ENCODE assay signal across 8 cellular contexts in genomic region chr7:140876519-140877248, GRCh38. TPM values are rescaled to one million over a fixed set of nuclear protein-coding genes. Genes with fewer than 3 reads are reported as not detected.
DNase-seq lines count a peak whose midpoint lies in the region; ATAC-seq and TF ChIP-seq lines count a peak whose summit lies in the region.

No MANE protein-coding gene starts in this region.

- no peaks in the 10 kb centered on the region for H3K36me3 ChIP-seq in Peyer's patch

- H3K27me3 ChIP-seq in Peyer's patch: no peaks in the 10 kb centered on the region

- peaks cover 10% of the 10 kb centered on the region for H3K9me3 Mint-ChIP-seq in activated CD4-positive, alpha-beta T cell treated with anti-CD3 and anti-CD28 coated beads, Interleukin-2, amount 10 ng/mL, durations not matched to agents 24 days and 14 days

- no peaks in the 10 kb centered on the region for H3K9me3 ChIP-seq in Peyer's patch

- no peak overlapping the region for H3K27ac Mint-ChIP-seq in activated CD4-positive, alpha-beta T cell treated with anti-CD3 and anti-CD28 coated beads, Interleukin-2, amount 10 ng/mL, durations not matched to agents 24 days and 14 days

- H3K27me3 Mint-ChIP-seq in activated CD4-positive, alpha-beta T cell treated with anti-CD3 and anti-CD28 coated beads, Interleukin-2, amount 10 ng/mL, durations not matched to agents 24 days and 14 days: peaks cover 2% of the 10 kb centered on the region

- peaks cover 15% of the 10 kb centered on the region for H3K36me3 Mint-ChIP-seq in activated CD4-positive, alpha-beta T cell treated with anti-CD3 and anti-CD28 coated beads, Interleukin-2, amount 10 ng/mL, durations not matched to agents 24 days and 14 days (ENCODE audit: low read depth)

- H3K27ac ChIP-seq in Peyer's patch: no peak overlapping the region

- TF ChIP-seq CTCF in retinal pigment epithelial cell (conservative IDR thresholded peaks at IDR 0.05; ENCODE audit: low read depth, low read length) (no peak), Peyer's patch (IDR thresholded peaks at IDR 0.05) (no peak)

- intact Hi-C loops in activated CD4-positive, alpha-beta T cell treated with anti-CD3 and anti-CD28 coated beads, Interleukin-2, amount 10 ng/mL, durations not matched to agents 24 days and 14 days (cut with micrococcal nuclease): loop anchor here (1.0 to 2.0 kb wide), 3 partner anchors 26 to 136 kb away; partner anchors contain the start of gene BRAF
- intact Hi-C loops in cardiac septum (cut with DNase I): loop anchor here (10.0 kb wide), 1 partner anchor 48 kb away; the partner anchor contains the start of gene BRAF

- H3K4me3 ChIP-seq in retinal pigment epithelial cell (ENCODE audit: low read length) (no peak overlapping the region), Peyer's patch (no peak overlapping the region)

- no peak overlapping the region for H3K4me3 Mint-ChIP-seq in activated CD4-positive, alpha-beta T cell treated with anti-CD3 and anti-CD28 coated beads, Interleukin-2, amount 10 ng/mL, durations not matched to agents 24 days and 14 days

- TF ChIP-seq POLR2A in Peyer's patch (IDR thresholded peaks at IDR 0.05): no peak

- DNase-seq in SW480 (ENCODE audit: low spot score): peak; percentile 52
- peak; percentile 34 for DNase-seq in retinal pigment epithelial cell (ENCODE audit: low read depth)
- no peak for DNase-seq in activated CD4-positive, alpha-beta T cell treated with anti-CD3 and anti-CD28 coated beads, Interleukin-2, amount 10 ng/mL, durations not matched to agents 24 days and 14 days
- no peak for DNase-seq in activated gamma-delta T cell (lab: John Stamatoyannopoulos, UW)
- DNase-seq in Peyer's patch: no peak
- no peak for DNase-seq in cardiac septum (ENCODE audit: low spot score)

- ATAC-seq in GM19025 (IDR thresholded peaks at IDR 0.05; ENCODE audit: low read depth, unreplicated experiment): peak; percentile 67
- peak; percentile 82 for ATAC-seq in HG03060 (IDR thresholded peaks at IDR 0.05; ENCODE audit: low read depth, unreplicated experiment)

- no peaks in the 10 kb centered on the region for H3K4me1 ChIP-seq in Peyer's patch

- peaks cover 21% of the 10 kb centered on the region for H3K4me1 Mint-ChIP-seq in activated CD4-positive, alpha-beta T cell treated with anti-CD3 and anti-CD28 coated beads, Interleukin-2, amount 10 ng/mL, durations not matched to agents 24 days and 14 days

RNA-seq across cellular contexts. Expression of gene BRAF, which starts 48.0 kb away (rescaled TPM):
- 22.4 and 23.5 TPM in 2 replicates for total RNA-seq in activated CD4-positive, alpha-beta T cell treated with anti-CD3 and anti-CD28 coated beads, Interleukin-2, amount 10 ng/mL, durations not matched to agents 24 days and 14 days
- total RNA-seq in Peyer's patch (10 to 100 TPM; 26.3 to 97.4 (median 47.6) TPM), cardiac septum (35.0 TPM)

Comparison
In these comparisons a context has a peak if more than half of its experiments do, and no peak if none do; other contexts are left out.
1. DNase-seq: peak in SW480 (single experiment) and retinal pigment epithelial cell (single experiment); none in activated CD4-positive, alpha-beta T cell treated with anti-CD3 and anti-CD28 coated beads, Interleukin-2, amount 10 ng/mL, durations not matched to agents 24 days and 14 days (single experiment), activated gamma-delta T cell (single experiment), Peyer's patch (0 of 3) and cardiac septum (single experiment).